Comparison of ENCODE assay signal across 8 cellular contexts in genomic region chr4:184282251-184282713, GRCh38.
DNase-seq lines count a peak whose midpoint lies in the region; ATAC-seq, FAIRE-seq and TF ChIP-seq lines count a peak whose summit lies in the region.

No MANE protein-coding gene starts in this region.

- CTCF ChIA-PET in GM12878 (lab: Yijun Ruan, JAX), result interaction anchor here (1.0 to 15.5 kb wide), 14 partner anchors 14 to 254 kb away, joined by 3 to 348 read pairs (median 10); partner anchors contain the start of gene IRF2

- H3K9ac ChIP-seq in GM12878 (ENCODE audit: control insufficient read depth, insufficient read depth, low read length), result peak overlapping the region; percentile 82

- in situ Hi-C loops in GM12878 (cut with MboI), result loop anchor here (5.0 to 10.0 kb wide), 3 partner anchors 65 to 453 kb away; partner anchors contain the start of gene CENPU

- RAD21 ChIA-PET in GM12878 (lab: Charles Lee; ENCODE audit: unreplicated experiment), result interaction anchor here (0.9 to 7.4 kb wide), 15 partner anchors 11 to 258 kb away, joined by 3 to 367 read pairs (median 10); partner anchors contain the start of gene IRF2

- peaks cover 69% of the 10 kb centered on the region for H3K4me1 ChIP-seq in GM12878 (ENCODE audit: control insufficient read depth, insufficient read depth, low read length)

- H3K36me3 Mint-ChIP-seq in naive B cell, result peaks cover 0 to 7% of the 10 kb centered on the region in 2 donors

- H3K4me2 ChIP-seq in GM12878 (ENCODE audit: control insufficient read depth, insufficient read depth), result peak overlapping the region; percentile 77

- DNase-seq in GM06990 (ENCODE audit: extremely low read depth, insufficient read length) (peak; percentile 77), NCI-H510A (lab: John Stamatoyannopoulos, UW) (peak; percentile 27), GM12878 (ENCODE audit: low read depth, low spot score) (peak; percentile 80), naive B cell (peak; percentile 39), occipital lobe (lab: John Stamatoyannopoulos, UW) (no peak), DMS 273 treated with DMSO at 0.1 percent for 48 hours (lab: John Stamatoyannopoulos, UW) (no peak)

- H3K27ac ChIP-seq in GM12878 (ENCODE audit: control insufficient read depth, insufficient read depth), result peak overlapping the region; percentile 99

- WGBS in GM12878 (ENCODE audit: insufficient coverage, insufficient replicate concordance, low lambda C conversion rate, missing lambda C conversion rate), result under 1% methylated on average over 8 of the region's 8 CpGs

- TF ChIP-seq POLR2A in GM12878 (IDR thresholded peaks at IDR 0.05; ENCODE audit: low read depth, low read length), result peak; percentile 62

- ATAC-seq in GM21717 (IDR thresholded peaks at IDR 0.05; ENCODE audit: unreplicated experiment) (peak; percentile 17), GM12878 (peak; percentile 63), naive B cell (ENCODE audit: low read depth in 2 of 2) (peak; percentile 82 to 83), HG03342 (IDR thresholded peaks at IDR 0.05; ENCODE audit: unreplicated experiment) (no peak)

- peak in 1 of 2 experiments; percentile 58; a peak in 2 of 4 replicates for TF ChIP-seq EP300 in GM12878 (IDR thresholded peaks at IDR 0.05; ENCODE audit: borderline replicate concordance in 1 of 2, control insufficient read depth in 1 of 2, low read depth in 2 of 2, low read length in 2 of 2)

- H3K27me3 Mint-ChIP-seq in naive B cell, result no peaks in the 10 kb centered on the region

- TF ChIP-seq RAD21 in GM12878 (IDR thresholded peaks at IDR 0.05; ENCODE audit: insufficient read depth, low read depth, low read length), result peak; percentile 69

- H3K4me3 ChIP-seq in GM06990 (replicated peaks; ENCODE audit: low read depth, low read length) (peak overlapping the region; percentile 19), GM12878 (peak overlapping the region; percentile 25)

- POLR2A ChIA-PET in GM12878 (lab: Charles Lee), result interaction anchor here (0.8 to 7.5 kb wide), 13 partner anchors 9 to 302 kb away, joined by 3 to 250 read pairs (median 11); partner anchors contain the start of gene IRF2

- intact Hi-C loops in GM12878 (cut with micrococcal nuclease; ENCODE audit: unreplicated experiment), result loop anchor here (1.0 to 10.0 kb wide), 6 partner anchors 29 to 573 kb away; partner anchors contain the start of genes CASP3 and PRIMPOL

- peaks cover 20% of the 10 kb centered on the region for H3K79me2 ChIP-seq in GM12878 (ENCODE audit: control insufficient read depth, insufficient read depth, low read length)

- H3K9me3 Mint-ChIP-seq in naive B cell, result peaks cover 0 to 10% (median 0%) of the 10 kb centered on the region in 7 donors

- H2AFZ ChIP-seq in GM12878 (ENCODE audit: control insufficient read depth, low read depth, low read length), result no peak overlapping the region

- TF ChIP-seq CTCF in GM06990 (IDR thresholded peaks at IDR 0.05; ENCODE audit: insufficient read depth, low read length, poor library complexity, severe bottlenecking) (peak; percentile 58), GM12878 (IDR thresholded peaks at IDR 0.05 in 2 of 3, conservative IDR thresholded peaks at IDR 0.05 in 1 of 3; ENCODE audit: control insufficient read depth in 2 of 3, extremely low read depth in 1 of 3, insufficient read depth in 1 of 3, low read depth in 3 of 3, low read length in 3 of 3) (peak; percentile 50 to 70 (median 61))

- peaks cover 39 to 51% (median 44%) of the 10 kb centered on the region in 3 donors for H3K4me1 Mint-ChIP-seq in naive B cell

- H3K36me3 ChIP-seq in GM06990 (ENCODE audit: control insufficient read depth, insufficient read depth, low read length), result no peaks in the 10 kb centered on the region
- H3K36me3 ChIP-seq in GM12878 (ENCODE audit: control insufficient read depth in 2 of 2, insufficient read depth in 2 of 2, low read length in 1 of 2), result no peaks in the 10 kb centered on the region

- peaks cover 20% of the 10 kb centered on the region for H3K9me3 ChIP-seq in GM12878 (replicated peaks; ENCODE audit: control insufficient read depth, insufficient read depth, low read length)

- no peaks in the 10 kb centered on the region for H4K20me1 ChIP-seq in GM12878 (ENCODE audit: control insufficient read depth, insufficient read depth)

- H3K4me3 Mint-ChIP-seq in naive B cell, result peak overlapping the region in 7 of 8 donors; percentile 9 to 83 (median 60)

- peak; percentile 61 for FAIRE-seq in GM12878 (lab: Jason Lieb, UNC)

- SMC1A ChIA-PET in GM12878 (lab: Charles Lee; ENCODE audit: uncharacterized antibody, unreplicated experiment), result interaction anchor here (0.8 to 8.5 kb wide), 24 partner anchors 9 to 254 kb away, joined by 3 to 428 read pairs (median 8); no protein-coding TSS in a partner anchor

- no TSS peak for BruUV-seq in GM12878 (replicated peaks; lab: Mats Ljungman, UMichigan)

- H3K27me3 ChIP-seq in GM06990 (replicated peaks; ENCODE audit: control insufficient read depth, insufficient read depth, low read length), result no peaks in the 10 kb centered on the region
- H3K27me3 ChIP-seq in GM12878 (replicated peaks in 1 of 2; ENCODE audit: control insufficient read depth in 2 of 2, insufficient read depth in 2 of 2, low read length in 1 of 2), result no peaks in the 10 kb centered on the region

- peak overlapping the region in 5 of 6 donors; percentile 7 to 78 (median 39) for H3K27ac Mint-ChIP-seq in naive B cell

TF ChIP-seq in GM12878, 131 proteins besides CTCF, POLR2A, EP300 and RAD21 (continues in another document):
- 0 out of 4 replicates have a peak, but pooled peaks of 1 of the 2 experiments have one; percentile 4 for TF ChIP-seq IKZF2 (IDR thresholded peaks at IDR 0.05)
- peak; percentile 64; the same call in 1 of the 2 replicates for TF ChIP-seq SMARCA5 (IDR thresholded peaks at IDR 0.05)
- peak; percentile 31 for TF ChIP-seq IKZF1 (conservative IDR thresholded peaks at IDR 0.05)
- peak; percentile 49 for TF ChIP-seq EED (IDR thresholded peaks at IDR 0.05; ENCODE audit: low read depth)
- no peak for TF ChIP-seq ZNF384 (IDR thresholded peaks at IDR 0.05; ENCODE audit: borderline replicate concordance, low read depth, low read length)
- no peak for TF ChIP-seq SP1 (IDR thresholded peaks at IDR 0.05; ENCODE audit: low read depth, low read length)
- peak; percentile 61 for TF ChIP-seq POLR2AphosphoS5 (IDR thresholded peaks at IDR 0.05; ENCODE audit: low read length)
- TF ChIP-seq SREBF2 (IDR thresholded peaks at IDR 0.05; ENCODE audit: low read length), result no peak
- TF ChIP-seq ETV6 (conservative IDR thresholded peaks at IDR 0.05 in 1 of 2, IDR thresholded peaks at IDR 0.05 in 1 of 2; ENCODE audit: borderline replicate concordance in 1 of 2, low read depth in 1 of 2), result peak in 1 of 2 experiments; percentile 54; a peak in 1 of 4 replicates
- TF ChIP-seq ZBTB40 (IDR thresholded peaks at IDR 0.05; ENCODE audit: borderline replicate concordance), result no peak
- TF ChIP-seq SKIL (IDR thresholded peaks at IDR 0.05; ENCODE audit: low read depth, poor library complexity, severe bottlenecking), result peak; percentile 11

Comparison
In these comparisons a context has a peak if more than half of its experiments do, and no peak if none do; other contexts are left out.
1. DNase-seq: peak in GM06990 (single experiment), NCI-H510A (single experiment), GM12878 (single experiment) and naive B cell (single experiment); none in occipital lobe (single experiment) and DMS 273 treated with DMSO at 0.1 percent for 48 hours (single experiment).